ENCODE assay signal across 8 cellular contexts in the genomic region with DNA sequence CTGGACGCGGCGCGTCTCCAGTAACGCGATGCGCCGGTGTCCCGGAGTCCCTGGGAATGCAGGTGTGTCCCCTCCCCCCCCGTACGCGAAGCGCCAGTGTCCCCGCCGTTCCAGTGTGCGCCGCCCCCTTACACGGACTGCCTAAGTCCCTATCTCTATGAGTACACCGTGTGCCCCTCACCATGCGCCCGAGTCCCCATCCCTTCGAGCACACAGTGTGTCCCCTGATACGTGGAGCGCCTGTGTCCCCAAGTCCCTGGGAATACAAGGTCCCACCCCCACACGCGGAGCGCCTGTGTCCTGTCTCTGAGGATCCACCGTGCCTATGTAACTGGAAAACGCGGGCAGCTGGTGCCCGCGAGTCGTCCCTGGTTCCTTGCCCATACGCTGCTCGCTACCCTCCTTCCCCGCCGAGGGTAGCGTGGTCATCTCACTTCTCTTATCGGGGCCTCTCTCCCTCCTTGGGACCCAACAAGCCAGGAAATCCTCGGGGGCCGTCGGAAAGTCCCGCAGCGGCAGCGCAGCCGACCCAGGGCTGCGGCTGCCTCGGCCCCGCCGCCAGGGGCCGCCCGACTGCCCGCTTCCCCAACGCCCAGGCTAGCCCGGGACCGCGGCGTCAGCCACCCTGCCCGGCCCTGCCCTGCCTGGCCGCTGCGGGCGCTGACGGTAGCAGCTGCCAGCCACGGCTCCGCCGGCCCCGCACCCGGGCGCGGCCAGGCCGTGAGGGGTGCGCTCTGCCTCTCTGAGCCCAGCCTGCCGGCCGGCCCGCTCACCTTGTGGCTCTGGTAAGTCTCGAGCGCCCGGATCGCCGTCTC. TPM values are rescaled to one million over a fixed set of nuclear protein-coding genes. Genes with fewer than 3 reads are reported as not detected.
A peak's percentile ranks its signal among the peaks of the same experiment; 100 is the strongest.
DNase-seq lines count a peak whose midpoint lies in the region; ATAC-seq and TF ChIP-seq lines count a peak whose summit lies in the region.

No MANE protein-coding gene starts in this region.

- H3K4me3 ChIP-seq in endocrine pancreas (ENCODE audit: control insufficient read depth, insufficient read depth, low read length) = peak overlapping the region; percentile 99

- TF ChIP-seq CTCF in AG09319 (IDR thresholded peaks at IDR 0.05; ENCODE audit: low read depth, low read length) = peak; percentile 33

- peaks cover 20% of the 10 kb centered on the region for H3K36me3 ChIP-seq in endocrine pancreas (ENCODE audit: control insufficient read depth, insufficient read depth, low read length)

- peak; percentile 36 for ATAC-seq in GM18520 (IDR thresholded peaks at IDR 0.05; ENCODE audit: unreplicated experiment)
- ATAC-seq in HG03066 (IDR thresholded peaks at IDR 0.05; ENCODE audit: low read depth, unreplicated experiment) = peak; percentile 63

- H3K27me3 ChIP-seq in endocrine pancreas (ENCODE audit: control insufficient read depth, insufficient read depth, low read length) = no peaks in the 10 kb centered on the region

- H3K9me3 ChIP-seq in endocrine pancreas (ENCODE audit: control insufficient read depth, low read length) = no peaks in the 10 kb centered on the region

- peak; percentile 63 for DNase-seq in AG09319 (ENCODE audit: extremely low read depth, low read depth)
- DNase-seq in NCI-H526 (lab: John Stamatoyannopoulos, UW) = peak; percentile 60 to 86
- DNase-seq in activated CD8-positive, alpha-beta memory T cell treated with anti-CD3 and anti-CD28 coated beads for 48 hours (ENCODE audit: low read depth in 2 of 3, low spot score in 2 of 3) = peak; percentile 47 to 67 (median 48)
- peak; percentile 93 for DNase-seq in mesenteric fat pad (ENCODE audit: low spot score)
- peak; percentile 47 for DNase-seq in stimulated activated CD8-positive, alpha-beta memory T cell treated with anti-CD3 and anti-CD28 coated beads, Interleukin-12 subunit alpha, Interleukin-12 subunit beta, amount 100 ng/mL, for 24 hours (ENCODE audit: extremely low read depth)

- peaks cover 22% of the 10 kb centered on the region for H3K4me1 ChIP-seq in endocrine pancreas (ENCODE audit: control insufficient read depth, insufficient read depth, low read length)

- H3K9ac ChIP-seq in endocrine pancreas (ENCODE audit: control insufficient read depth, insufficient read depth, low read length) = peak overlapping the region; percentile 87

RNA-seq across cellular contexts. Expression of a gene that starts 0.6 kb away (rescaled TPM):
- total RNA-seq in mesenteric fat pad = 229 TPM

Comparison
In these comparisons a context has a peak if more than half of its experiments do, and no peak if none do; other contexts are left out.
1. Peak in every context shown above with its lines: DNase-seq, ATAC-seq and H3K4me3 ChIP-seq.